ENCODE assay signal across 10 cellular contexts in the genomic region with DNA sequence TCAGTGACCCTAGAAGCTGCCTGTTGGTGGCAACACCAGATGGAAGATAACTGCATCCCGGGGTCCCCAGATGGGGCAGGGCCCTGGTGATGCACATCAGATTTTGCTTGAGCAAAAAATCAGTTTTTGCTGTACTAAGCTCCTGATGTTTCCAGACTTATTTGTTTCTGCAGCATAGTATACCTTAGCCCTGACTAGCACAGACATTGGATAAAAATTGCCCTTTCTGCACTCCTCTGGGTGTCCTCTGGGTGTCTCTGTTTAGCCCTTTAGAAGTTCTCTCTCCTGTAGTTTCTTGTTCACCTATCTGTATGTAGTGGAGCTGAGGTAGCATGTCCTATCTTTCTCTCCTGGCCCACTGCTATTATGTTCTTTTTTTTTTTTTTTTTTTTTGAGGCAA. TPM values are rescaled to one million over a fixed set of nuclear protein-coding genes. Genes with fewer than 3 reads are reported as not detected.
DNase-seq lines count a peak whose midpoint lies in the region; ATAC-seq and TF ChIP-seq lines count a peak whose summit lies in the region.
"Had no signal": no experiment of that assay in that cellular context is flagged by ENCODE, and none has a peak within 500 bp of the region (broad histone marks: within the 10 kb centered on the region; RNA-seq: fewer than 3 reads in every experiment).

No MANE protein-coding gene starts in this region.

- TF ChIP-seq CTCF in foreskin keratinocyte (conservative IDR thresholded peaks at IDR 0.05) = peak; percentile 78

- H3K27me3 ChIP-seq in foreskin keratinocyte = peaks cover 3% of the 10 kb centered on the region

- ATAC-seq in HG02885 (IDR thresholded peaks at IDR 0.05; ENCODE audit: poor library complexity, unreplicated experiment) (peak; percentile 36), foreskin keratinocyte (peak; percentile 71), GM19035 (IDR thresholded peaks at IDR 0.05; ENCODE audit: unreplicated experiment) (no peak)

- peaks cover 11% of the 10 kb centered on the region for H3K4me1 ChIP-seq in foreskin keratinocyte

- DNase-seq in ELR (ENCODE audit: low read depth) (peak; percentile 39), RPMI8226 (peak; percentile 53), foreskin keratinocyte (peak in 1 of 2 donors; percentile 44), cerebellum (ENCODE audit: low spot score) (no peak), DMS79 (lab: John Stamatoyannopoulos, UW) (no peak), NCI-H2081 treated with DMSO at 0.1 percent for 48 hours (lab: John Stamatoyannopoulos, UW) (no peak)

- no peak overlapping the region for H3K27ac ChIP-seq in foreskin keratinocyte

RNA-seq across cellular contexts. Expression of gene PLA2G2C, which starts 30.3 kb away (rescaled TPM):
- not detected in 2 replicates for total RNA-seq in foreskin keratinocyte
- not detected in 2 replicates for polyA plus RNA-seq in foreskin keratinocyte
- total RNA-seq in cerebellum = not detected
- total RNA-seq: temporal lobe had no signal
- polyA plus RNA-seq: immature natural killer cell had no signal

RNA-seq across cellular contexts. Expression of gene UBXN10, which starts 30.7 kb away (rescaled TPM):
- total RNA-seq in foreskin keratinocyte (0.07 and 0.10 TPM in 2 replicates), cerebellum (2.6 TPM)
- polyA plus RNA-seq in foreskin keratinocyte = 0.03 and 0.06 TPM in 2 replicates

Comparison
In these comparisons a context has a peak if more than half of its experiments do, and no peak if none do; other contexts are left out.
1. DNase-seq: peak in ELR (single experiment) and RPMI8226 (single experiment); none in cerebellum (single experiment), DMS79 (single experiment) and NCI-H2081 treated with DMSO at 0.1 percent for 48 hours (single experiment).